Comparison of ENCODE assay signal across 9 cellular contexts in the genomic region with DNA sequence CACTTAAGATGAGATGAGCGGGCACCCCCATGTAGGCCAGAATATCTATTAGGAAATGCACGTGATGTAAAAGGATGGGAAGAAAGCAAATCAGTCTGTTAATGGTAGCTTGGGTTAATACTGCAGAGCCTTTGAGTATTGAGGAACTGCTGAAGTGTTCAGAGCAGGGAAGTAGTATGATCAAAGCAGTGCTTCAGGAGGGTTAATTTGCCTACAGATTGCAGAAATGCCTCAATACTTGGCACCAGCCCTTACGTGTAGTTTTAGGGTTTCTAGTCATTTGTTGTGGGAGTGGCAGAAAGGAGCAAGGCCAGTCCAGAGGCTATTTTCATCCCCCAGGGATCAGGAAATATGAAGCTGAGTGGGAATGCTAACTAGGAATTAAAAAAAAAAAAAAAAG. TPM values are rescaled to one million over a fixed set of nuclear protein-coding genes. Genes with fewer than 3 reads are reported as not detected.
DNase-seq lines count a peak whose midpoint lies in the region; ATAC-seq and TF ChIP-seq lines count a peak whose summit lies in the region.
"Had no signal": no experiment of that assay in that cellular context is flagged by ENCODE, and none has a peak within 500 bp of the region (broad histone marks: within the 10 kb centered on the region; RNA-seq: fewer than 3 reads in every experiment).

No MANE protein-coding gene starts in this region.

- no peaks in the 10 kb centered on the region for H3K36me3 Mint-ChIP-seq in natural killer cell
- H3K36me3 Mint-ChIP-seq in glutamatergic neuron (ENCODE audit: unreplicated experiment), result no peaks in the 10 kb centered on the region

- peak overlapping the region; percentile 20; the same call in 1 of the 2 replicates for H3K27ac ChIP-seq in HEK293 (ENCODE audit: extremely low read depth, low read depth, low read length)

- H3K27me3 Mint-ChIP-seq in natural killer cell (ENCODE audit: low read depth in 2 of 2) (no peaks in the 10 kb centered on the region), glutamatergic neuron (ENCODE audit: unreplicated experiment) (no peaks in the 10 kb centered on the region)

- H3K36me3 ChIP-seq in HEK293 (ENCODE audit: control insufficient read depth in 2 of 2, insufficient read depth in 1 of 2, low read length in 2 of 2), result peaks cover 12 to 29% of the 10 kb centered on the region in 2 experiments

- intact Hi-C loops in natural killer cell (cut with micrococcal nuclease), result no loop called here

- no peaks in the 10 kb centered on the region for H3K9me3 Mint-ChIP-seq in natural killer cell
- no peaks in the 10 kb centered on the region for H3K9me3 Mint-ChIP-seq in glutamatergic neuron (ENCODE audit: unreplicated experiment)

- no peaks in the 10 kb centered on the region for H3K9me3 ChIP-seq in HEK293 (ENCODE audit: control insufficient read depth, insufficient read depth, low read depth, low read length)

- CTCF ChIA-PET in HEK293 (lab: Yijun Ruan, JAX), result interaction anchor here (0.7 kb wide), 1 partner anchor 21 kb away, joined by 3 read pairs; no protein-coding TSS in a partner anchor

- peaks cover 44% of the 10 kb centered on the region for H3K4me1 ChIP-seq in HEK293 (ENCODE audit: control insufficient read depth, insufficient read depth, low read length)

- H3K27ac Mint-ChIP-seq in natural killer cell, result peak overlapping the region; percentile 49 to 70
- H3K27ac Mint-ChIP-seq in glutamatergic neuron (ENCODE audit: unreplicated experiment), result no peak overlapping the region

- ATAC-seq in GM18907 (IDR thresholded peaks at IDR 0.05; ENCODE audit: unreplicated experiment) (peak; percentile 84), natural killer cell (peak in 1 of 3 donors; percentile 26)
- ATAC-seq: HepG2 had no signal

- H3K4me3 Mint-ChIP-seq in natural killer cell (peak overlapping the region; percentile 21), glutamatergic neuron (ENCODE audit: unreplicated experiment) (no peak overlapping the region)

- DNase-seq in NAMALWA (ENCODE audit: low spot score) (peak; percentile 55), natural killer cell (no peak), NCI-H1930 (lab: John Stamatoyannopoulos, UW) (no peak), NCI-H2227 (lab: John Stamatoyannopoulos, UW; ENCODE audit: unreplicated experiment) (no peak), glutamatergic neuron (no peak), NCI-H2227 treated with DMSO at 0.1 percent for 48 hours (lab: John Stamatoyannopoulos, UW) (no peak)

- no peak overlapping the region for H3K4me3 ChIP-seq in HEK293 (ENCODE audit: low read depth, low read length)

- H3K4me1 Mint-ChIP-seq in natural killer cell (peaks cover 61 to 69% of the 10 kb centered on the region in 2 donors), glutamatergic neuron (ENCODE audit: low read depth, unreplicated experiment) (peaks cover 18% of the 10 kb centered on the region)

- TF ChIP-seq CTCF in HEK293 (tag by site-specific recombination; IDR thresholded peaks at IDR 0.05) (no peak), natural killer cell (IDR thresholded peaks at IDR 0.05) (no peak), glutamatergic neuron (IDR thresholded peaks at IDR 0.05; ENCODE audit: partially characterized antibody, unreplicated experiment) (no peak)

- POLR2A ChIA-PET in HEK293 (lab: Yijun Ruan, JAX), result no interaction called here

TF ChIP-seq in HEK293, 187 proteins besides CTCF, POLR2A, EP300 and RAD21:
- no peak for TF ChIP-seq ZNF10 (tag by site-specific recombination; IDR thresholded peaks at IDR 0.05)
- no peak for TF ChIP-seq ZNF785 (tag by site-specific recombination; IDR thresholded peaks at IDR 0.05)
- TF ChIP-seq, protein P1, sequence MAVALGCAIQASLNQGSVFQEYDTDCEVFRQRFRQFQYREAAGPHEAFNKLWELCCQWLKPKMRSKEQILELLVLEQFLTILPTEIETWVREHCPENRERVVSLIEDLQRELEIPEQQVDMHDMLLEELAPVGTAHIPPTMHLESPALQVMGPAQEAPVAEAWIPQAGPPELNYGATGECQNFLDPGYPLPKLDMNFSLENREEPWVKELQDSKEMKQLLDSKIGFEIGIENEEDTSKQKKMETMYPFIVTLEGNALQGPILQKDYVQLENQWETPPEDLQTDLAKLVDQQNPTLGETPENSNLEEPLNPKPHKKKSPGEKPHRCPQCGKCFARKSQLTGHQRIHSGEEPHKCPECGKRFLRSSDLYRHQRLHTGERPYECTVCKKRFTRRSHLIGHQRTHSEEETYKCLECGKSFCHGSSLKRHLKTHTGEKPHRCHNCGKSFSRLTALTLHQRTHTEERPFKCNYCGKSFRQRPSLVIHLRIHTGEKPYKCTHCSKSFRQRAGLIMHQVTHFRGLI (tag by site-specific recombination; IDR thresholded peaks at IDR 0.05), result no peak
- TF ChIP-seq, protein P2, sequence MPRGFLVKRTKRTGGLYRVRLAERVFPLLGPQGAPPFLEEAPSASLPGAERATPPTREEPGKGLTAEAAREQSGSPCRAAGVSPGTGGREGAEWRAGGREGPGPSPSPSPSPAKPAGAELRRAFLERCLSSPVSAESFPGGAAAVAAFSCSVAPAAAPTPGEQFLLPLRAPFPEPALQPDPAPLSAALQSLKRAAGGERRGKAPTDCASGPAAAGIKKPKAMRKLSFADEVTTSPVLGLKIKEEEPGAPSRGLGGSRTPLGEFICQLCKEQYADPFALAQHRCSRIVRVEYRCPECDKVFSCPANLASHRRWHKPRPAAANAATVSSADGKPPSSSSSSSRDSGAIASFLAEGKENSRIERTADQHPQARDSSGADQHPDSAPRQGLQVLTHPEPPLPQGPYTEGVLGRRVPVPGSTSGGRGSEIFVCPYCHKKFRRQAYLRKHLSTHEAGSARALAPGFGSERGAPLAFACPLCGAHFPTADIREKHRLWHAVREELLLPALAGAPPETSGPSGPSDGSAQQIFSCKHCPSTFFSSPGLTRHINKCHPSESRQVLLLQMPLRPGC (tag by site-specific recombination; IDR thresholded peaks at IDR 0.05), result no peak
- no peak for TF ChIP-seq PRDM1 (tag by site-specific recombination; IDR thresholded peaks at IDR 0.05)
- no peak for TF ChIP-seq ZNF843 (tag by site-specific recombination; IDR thresholded peaks at IDR 0.05)
- no peak for TF ChIP-seq ZNF114 (tag by site-specific recombination; IDR thresholded peaks at IDR 0.05)
- TF ChIP-seq IKZF3 (tag by site-specific recombination; IDR thresholded peaks at IDR 0.05), result no peak
- no peak for TF ChIP-seq ZNF140 (tag by site-specific recombination; IDR thresholded peaks at IDR 0.05)
- no peak for TF ChIP-seq HOXC10 (CRISPR knock-in tag; IDR thresholded peaks at IDR 0.05)
- TF ChIP-seq, protein P3, sequence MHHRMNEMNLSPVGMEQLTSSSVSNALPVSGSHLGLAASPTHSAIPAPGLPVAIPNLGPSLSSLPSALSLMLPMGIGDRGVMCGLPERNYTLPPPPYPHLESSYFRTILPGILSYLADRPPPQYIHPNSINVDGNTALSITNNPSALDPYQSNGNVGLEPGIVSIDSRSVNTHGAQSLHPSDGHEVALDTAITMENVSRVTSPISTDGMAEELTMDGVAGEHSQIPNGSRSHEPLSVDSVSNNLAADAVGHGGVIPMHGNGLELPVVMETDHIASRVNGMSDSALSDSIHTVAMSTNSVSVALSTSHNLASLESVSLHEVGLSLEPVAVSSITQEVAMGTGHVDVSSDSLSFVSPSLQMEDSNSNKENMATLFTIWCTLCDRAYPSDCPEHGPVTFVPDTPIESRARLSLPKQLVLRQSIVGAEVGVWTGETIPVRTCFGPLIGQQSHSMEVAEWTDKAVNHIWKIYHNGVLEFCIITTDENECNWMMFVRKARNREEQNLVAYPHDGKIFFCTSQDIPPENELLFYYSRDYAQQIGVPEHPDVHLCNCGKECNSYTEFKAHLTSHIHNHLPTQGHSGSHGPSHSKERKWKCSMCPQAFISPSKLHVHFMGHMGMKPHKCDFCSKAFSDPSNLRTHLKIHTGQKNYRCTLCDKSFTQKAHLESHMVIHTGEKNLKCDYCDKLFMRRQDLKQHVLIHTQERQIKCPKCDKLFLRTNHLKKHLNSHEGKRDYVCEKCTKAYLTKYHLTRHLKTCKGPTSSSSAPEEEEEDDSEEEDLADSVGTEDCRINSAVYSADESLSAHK (tag by site-specific recombination; IDR thresholded peaks at IDR 0.05), result no peak
- TF ChIP-seq, protein P4, sequence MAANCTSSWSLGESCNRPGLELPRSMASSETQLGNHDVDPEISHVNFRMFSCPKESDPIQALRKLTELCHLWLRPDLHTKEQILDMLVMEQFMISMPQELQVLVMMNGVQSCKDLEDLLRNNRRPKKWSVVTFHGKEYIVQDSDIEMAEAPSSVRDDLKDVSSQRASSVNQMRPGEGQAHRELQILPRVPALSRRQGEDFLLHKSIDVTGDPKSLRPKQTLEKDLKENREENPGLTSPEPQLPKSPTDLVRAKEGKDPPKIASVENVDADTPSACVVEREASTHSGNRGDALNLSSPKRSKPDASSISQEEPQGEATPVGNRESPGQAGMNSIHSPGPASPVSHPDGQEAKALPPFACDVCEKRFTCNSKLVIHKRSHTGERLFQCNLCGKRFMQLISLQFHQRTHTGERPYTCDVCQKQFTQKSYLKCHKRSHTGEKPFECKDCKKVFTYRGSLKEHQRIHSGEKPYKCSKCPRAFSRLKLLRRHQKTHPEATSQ (tag by site-specific recombination; IDR thresholded peaks at IDR 0.05), result no peak
TF ChIP-seq in HEK293: peak in this region for 0.

RNA-seq across cellular contexts. Expression of a gene that starts 19.7 kb away (rescaled TPM):
- 100 to 1,000 TPM in 1 of 3 donors, 10 to 100 TPM in 2; 60.9 to 123 (median 63.0) TPM for total RNA-seq in natural killer cell
- 33.9 TPM for total RNA-seq in glutamatergic neuron (ENCODE audit: unreplicated experiment)
